Comparison of ENCODE assay signal across 27 cellular contexts in genomic region chr2:73252238-73253027, GRCh38. TPM values are rescaled to one million over a fixed set of nuclear protein-coding genes. Genes with fewer than 3 reads are reported as not detected.
DNase-seq lines count a peak whose midpoint lies in the region; ATAC-seq, FAIRE-seq and TF ChIP-seq lines count a peak whose summit lies in the region.
"Had no signal": no experiment of that assay in that cellular context is flagged by ENCODE, and none has a peak within 500 bp of the region (broad histone marks: within the 10 kb centered on the region; RNA-seq: fewer than 3 reads in every experiment).

No MANE protein-coding gene starts in this region.

- H3K4me1 ChIP-seq in PC-9 (replicated peaks; ENCODE audit: insufficient read depth) (no peaks in the 10 kb centered on the region; the same call in 1 of the 2 replicates), K562 (replicated peaks in 1 of 2; ENCODE audit: control insufficient read depth in 2 of 2, insufficient read depth in 2 of 2, low read length in 2 of 2) (peaks cover 0 to 10% of the 10 kb centered on the region in 2 experiments; a peak in 3 of 5 replicates)
- H3K4me1 ChIP-seq: BE2C had no signal

- H3K79me2 ChIP-seq in PC-9 (ENCODE audit: low read depth) (no peaks in the 10 kb centered on the region; the same call in 1 of the 2 replicates), K562 (ENCODE audit: control insufficient read depth, insufficient read depth, low read length) (0 out of 3 replicates have a peak, but pooled peaks cover 2% of the 10 kb centered on the region)

- H3F3A ChIP-seq in PC-9 (ENCODE audit: insufficient read depth, low read depth), result peaks cover 56% of the 10 kb centered on the region

- DNase-seq in activated T-cell treated with anti-CD3 and anti-CD28 coated beads, Interleukin-2, amount 50 U/mL, for 24 hours, result peak; percentile 29
- DNase-seq in activated T-cell treated with anti-CD3 and anti-CD28 coated beads, Interleukin-2, amount 50 U/mL, for 72 hours, result no peak
- peak in 1 of 2 experiments; percentile 12 for DNase-seq in PC-9
- DNase-seq in K562 (ENCODE audit: extremely low read depth in 1 of 4, low spot score in 3 of 4), result no peak
- DNase-seq in posterior vena cava (ENCODE audit: low spot score), result peak; percentile 56
- no peak for DNase-seq in HEK293T (ENCODE audit: extremely low spot score)
- no peak for DNase-seq in NCI-H187 (lab: John Stamatoyannopoulos, UW)
- DNase-seq in activated gamma-delta T cell (lab: John Stamatoyannopoulos, UW), result no peak
- DNase-seq: 8988T, ACHN, BE2C, Calu3, DMS153, H9, NCI-H1105 treated with DMSO at 0.1 percent for 48 hours, NCI-H146, NCI-H2029 treated with DMSO at 0.1 percent for 48 hours, NCI-H226, NCI-H510A, NCI-H69, SHP77 had no signal

- no TSS peak for BruUV-seq in PC-9 (replicated peaks; lab: Mats Ljungman, UMichigan)
- BruUV-seq in K562 (replicated peaks; lab: Mats Ljungman, UMichigan), result no TSS peak

- WGBS in K562 (ENCODE audit: insufficient coverage, low coverage, missing lambda C conversion rate), result 88% methylated on average over 13 of the region's 17 CpGs

- ATAC-seq in activated T-cell treated with anti-CD3 and anti-CD28 coated beads, Interleukin-2, amount 50 U/mL, for 72 hours (replicated peaks in 1 of 2), result no peak
- ATAC-seq in K562, result no peak
- ATAC-seq: GM23338, Panc1 had no signal

- H3K4me1 Mint-ChIP-seq in activated T-cell treated with anti-CD3 and anti-CD28 coated beads, Interleukin-2, amount 50 U/mL, for 24 hours (ENCODE audit: low read depth), result no peaks in the 10 kb centered on the region
- no peaks in the 10 kb centered on the region for H3K4me1 Mint-ChIP-seq in activated T-cell treated with anti-CD3 and anti-CD28 coated beads, Interleukin-2, amount 50 U/mL, for 72 hours (ENCODE audit: low read depth)

- H3K9me2 ChIP-seq in PC-9 (ENCODE audit: insufficient read depth), result no peaks in the 10 kb centered on the region

- no peak for TF ChIP-seq RAD21 in K562 (CRISPR knock-in tag; conservative IDR thresholded peaks at IDR 0.05 in 1 of 2, IDR thresholded peaks at IDR 0.05 in 1 of 2)

- in situ Hi-C loops in K562 (cut with MboI), result no loop called here

- TF ChIP-seq POLR2A in K562 (conservative IDR thresholded peaks at IDR 0.05), result no peak

- H3K36me3 ChIP-seq in PC-9 (ENCODE audit: low read depth) (peaks cover 52% of the 10 kb centered on the region), K562 (ENCODE audit: control insufficient read depth, insufficient read depth, low read length) (peaks cover 73% of the 10 kb centered on the region)

- H4K20me1 ChIP-seq in PC-9 (ENCODE audit: insufficient read depth), result peaks cover 31% of the 10 kb centered on the region
- H4K20me1 ChIP-seq in K562 (replicated peaks; ENCODE audit: control insufficient read depth, insufficient read depth, low read length), result no peaks in the 10 kb centered on the region

- no peaks in the 10 kb centered on the region for H3K9me1 ChIP-seq in K562 (ENCODE audit: control insufficient read depth, insufficient read depth, low read length)

- H3K27ac ChIP-seq in PC-9 (0 out of 2 replicates have a peak overlapping the region, but pooled peaks have one; percentile 32), K562 (ENCODE audit: extremely low read depth, low read depth, low read length) (no peak overlapping the region)
- H3K27ac ChIP-seq: HL-60, RWPE1 had no signal

- CTCF ChIA-PET in PC-9 (lab: Charles Lee), result interaction anchor here (0.6 kb wide), 1 partner anchor 11 kb away, joined by 3 read pairs; no protein-coding TSS in a partner anchor
- CTCF ChIA-PET in K562 (lab: Yijun Ruan, JAX; ENCODE audit: low intra/inter-chr PET ratio), result no interaction called here
- CTCF ChIA-PET in HEK293T (lab: Yijun Ruan, JAX), result no interaction called here

- no peak overlapping the region for H3K4me2 ChIP-seq in PC-9
- no peak overlapping the region for H3K4me2 ChIP-seq in K562 (ENCODE audit: insufficient read depth, low read length)
- H3K4me2 ChIP-seq: GM23338 had no signal

- H3K9me3 ChIP-seq in PC-9 (ENCODE audit: insufficient read depth, low read depth) (no peaks in the 10 kb centered on the region), K562 (replicated peaks; ENCODE audit: control insufficient read depth, insufficient read depth, low read depth, low read length) (no peaks in the 10 kb centered on the region)
- H3K9me3 ChIP-seq: BE2C had no signal

- 0 out of 4 replicates have a peak overlapping the region, but pooled peaks of 1 of the 2 experiments have one; percentile 50 for H3K9ac ChIP-seq in K562 (ENCODE audit: insufficient read depth in 1 of 2, low read depth in 2 of 2, low read length in 2 of 2)

- H3K27me3 Mint-ChIP-seq in activated T-cell treated with anti-CD3 and anti-CD28 coated beads, Interleukin-2, amount 50 U/mL, for 24 hours, result no peaks in the 10 kb centered on the region
- H3K27me3 Mint-ChIP-seq in activated T-cell treated with anti-CD3 and anti-CD28 coated beads, Interleukin-2, amount 50 U/mL, for 72 hours (ENCODE audit: low read depth), result no peaks in the 10 kb centered on the region

- intact Hi-C loops in PC-9 (cut with micrococcal nuclease; ENCODE audit: unreplicated experiment), result no loop called here
- intact Hi-C loops in K562 (cut with micrococcal nuclease), result loop anchor here (10.0 kb wide), 1 partner anchor 268 kb away; no protein-coding TSS in a partner anchor
- intact Hi-C loops in posterior vena cava (cut with DNase I), result loop anchor here in 1 of 2 donors (2.0 kb wide), 1 partner anchor 26 kb away; no protein-coding TSS in a partner anchor

- H3K27ac Mint-ChIP-seq in activated T-cell treated with anti-CD3 and anti-CD28 coated beads, Interleukin-2, amount 50 U/mL, for 24 hours, result peak overlapping the region; percentile 76
- H3K27ac Mint-ChIP-seq in activated T-cell treated with anti-CD3 and anti-CD28 coated beads, Interleukin-2, amount 50 U/mL, for 72 hours, result no peak overlapping the region
- H3K27ac Mint-ChIP-seq: GM23338, H9 had no signal

- H3K36me3 Mint-ChIP-seq in activated T-cell treated with anti-CD3 and anti-CD28 coated beads, Interleukin-2, amount 50 U/mL, for 24 hours (ENCODE audit: low read depth), result peaks cover 83% of the 10 kb centered on the region
- H3K36me3 Mint-ChIP-seq in activated T-cell treated with anti-CD3 and anti-CD28 coated beads, Interleukin-2, amount 50 U/mL, for 72 hours (ENCODE audit: insufficient read depth in 2 of 2), result peaks cover 8 to 18% of the 10 kb centered on the region in 2 donors

- H3K4me3 ChIP-seq in PC-9 (no peak overlapping the region), K562 (no peak overlapping the region)
- H3K4me3 ChIP-seq: GM23338 had no signal

- H2AFZ ChIP-seq in PC-9 (no peak overlapping the region), K562 (ENCODE audit: low read depth, low read length) (no peak overlapping the region)
- H2AFZ ChIP-seq: GM23338 had no signal

- TF ChIP-seq EP300 in K562 (IDR thresholded peaks at IDR 0.05; ENCODE audit: low read length), result no peak

- POLR2A ChIA-PET in PC-9 (lab: Charles Lee; ENCODE audit: unreplicated experiment) (no interaction called here), K562 (lab: Yijun Ruan, JAX) (interaction anchor here (1.5 to 1.6 kb wide), 2 partner anchors 18 to 287 kb away, joined by 4 to 9 read pairs; partner anchors contain the start of gene CCT7), HEK293T (lab: Yijun Ruan, JAX) (interaction anchor here (5.0 kb wide), 1 partner anchor 18 kb away, joined by 32 read pairs; the partner anchor contains the start of genes CCT7 and PRADC1)

- FAIRE-seq in K562 (lab: Jason Lieb, UNC), result no peak

- TF ChIP-seq CTCF in PC-9 (conservative IDR thresholded peaks at IDR 0.05), result no peak
- TF ChIP-seq CTCF in K562 (IDR thresholded peaks at IDR 0.05 in 2 of 3, conservative IDR thresholded peaks at IDR 0.05 in 1 of 3; ENCODE audit: insufficient read depth in 2 of 3, low read depth in 1 of 3, low read length in 3 of 3), result no peak

- no peak overlapping the region for H3K4me3 Mint-ChIP-seq in activated T-cell treated with anti-CD3 and anti-CD28 coated beads, Interleukin-2, amount 50 U/mL, for 24 hours
- no peak overlapping the region for H3K4me3 Mint-ChIP-seq in activated T-cell treated with anti-CD3 and anti-CD28 coated beads, Interleukin-2, amount 50 U/mL, for 72 hours
- H3K4me3 Mint-ChIP-seq: CD14-positive monocyte, GM23338, H9 had no signal

- H3K27me3 ChIP-seq in PC-9 (ENCODE audit: insufficient read depth, low read depth) (no peaks in the 10 kb centered on the region), K562 (ENCODE audit: control insufficient read depth in 2 of 2, insufficient read depth in 2 of 2, low read length in 2 of 2) (no peaks in the 10 kb centered on the region)
- H3K27me3 ChIP-seq: BE2C had no signal

- H3K9me3 Mint-ChIP-seq in activated T-cell treated with anti-CD3 and anti-CD28 coated beads, Interleukin-2, amount 50 U/mL, for 24 hours, result no peaks in the 10 kb centered on the region
- no peaks in the 10 kb centered on the region for H3K9me3 Mint-ChIP-seq in activated T-cell treated with anti-CD3 and anti-CD28 coated beads, Interleukin-2, amount 50 U/mL, for 72 hours
- H3K9me3 Mint-ChIP-seq: CD14-positive monocyte, GM23338, H9 had no signal

RNA-seq across cellular contexts. Expression of gene CCT7, which starts 18.3 kb away (rescaled TPM):
- total RNA-seq in activated T-cell treated with anti-CD3 and anti-CD28 coated beads, Interleukin-2, amount 50 U/mL, for 72 hours, result 100 to 1,000 TPM; 305 to 384 TPM
- total RNA-seq in PC-9 (2021) (295 and 319 TPM in 2 replicates), K562 (2014; rRNA removed) (638 and 695 TPM in 2 replicates), K562 (2014; rRNA removed; fragmentation: Illumina TruSeq; extraction: Trizol) (579 and 592 TPM in 2 replicates), K562 (2015; rRNA removed; fragmentation: Illumina TruSeq; extraction: Trizol) (599 and 679 TPM in 2 replicates), K562 (2021) (647 and 659 TPM in 2 replicates), posterior vena cava (100 to 1,000 TPM; 190 to 234 TPM)
- total RNA-seq in K562 (2011; cell fraction: chromatin; rRNA removed; ENCODE audit: low replicate concordance), result 147 and 196 TPM in 2 replicates
- 171 and 174 TPM in 2 replicates for total RNA-seq in K562 (2011; cell fraction: nucleolus; rRNA removed)
- total RNA-seq in K562 (2011; cell fraction: nucleoplasm; rRNA removed), result 140 and 154 TPM in 2 replicates
- polyA plus RNA-seq in K562 (2011; rRNA removed) (366 and 847 TPM in 2 replicates), K562 (2014; fragmentation: Illumina TruSeq; extraction: Trizol) (833 and 856 TPM in 2 replicates), K562 (2014; fragmentation: Nextera tagmentation; extraction: Ambion mirVana) (100 to 1,000 TPM; 326 to 587 TPM), K562 (2014; rRNA removed) (625 and 697 TPM in 2 replicates)
- polyA plus RNA-seq in K562 (2011; cell fraction: cytosol; rRNA removed), result 404 and 796 TPM in 2 replicates
- 126 and 224 TPM in 2 replicates for polyA plus RNA-seq in K562 (2011; cell fraction: nucleus; rRNA removed)
- polyA plus RNA-seq in K562 (2012), result 329 and 1,243 TPM in 2 replicates
- polyA minus RNA-seq in K562 (2011; rRNA and poly(A)+ RNA removed), result 536 and 870 TPM in 2 replicates
- polyA minus RNA-seq in K562 (2011; cell fraction: cytosol; rRNA and poly(A)+ RNA removed), result 230 and 274 TPM in 2 replicates
- 90.9 and 94.3 TPM in 2 replicates for polyA minus RNA-seq in K562 (2011; cell fraction: nucleus; rRNA and poly(A)+ RNA removed)

RNA-seq across cellular contexts. Expression of gene PRADC1, which starts 19.4 kb away (rescaled TPM):
- total RNA-seq in activated T-cell treated with anti-CD3 and anti-CD28 coated beads, Interleukin-2, amount 50 U/mL, for 72 hours, result 10 to 100 TPM; 15.0 to 17.3 TPM
- total RNA-seq in PC-9 (2021) (8.9 and 9.4 TPM in 2 replicates), K562 (2014; rRNA removed) (43.1 and 47.4 TPM in 2 replicates), K562 (2014; rRNA removed; fragmentation: Illumina TruSeq; extraction: Trizol) (26.1 and 32.9 TPM in 2 replicates), K562 (2015; rRNA removed; fragmentation: Illumina TruSeq; extraction: Trizol) (33.8 and 33.9 TPM in 2 replicates), K562 (2021) (36.3 and 41.2 TPM in 2 replicates), posterior vena cava (10 to 100 TPM; 16.8 to 23.5 TPM)
- 11.4 and 34.2 TPM in 2 replicates for total RNA-seq in K562 (2011; cell fraction: chromatin; rRNA removed; ENCODE audit: low replicate concordance)
- 47.5 and 50.4 TPM in 2 replicates for total RNA-seq in K562 (2011; cell fraction: nucleolus; rRNA removed)
- total RNA-seq in K562 (2011; cell fraction: nucleoplasm; rRNA removed), result 38.3 and 45.1 TPM in 2 replicates
- polyA plus RNA-seq in K562 (2011; rRNA removed) (23.3 and 34.2 TPM in 2 replicates), K562 (2014; fragmentation: Illumina TruSeq; extraction: Trizol) (36.1 and 38.5 TPM in 2 replicates), K562 (2014; fragmentation: Nextera tagmentation; extraction: Ambion mirVana) (10 to 100 TPM in 1 of 2 experiments, 1 to 10 TPM in 1; 7.3 to 10.7 TPM), K562 (2014; rRNA removed) (40.9 and 43.1 TPM in 2 replicates)
- polyA plus RNA-seq in K562 (2011; cell fraction: cytosol; rRNA removed), result 27.5 and 84.8 TPM in 2 replicates
- 13.6 and 23.0 TPM in 2 replicates for polyA plus RNA-seq in K562 (2011; cell fraction: nucleus; rRNA removed)
- 34.4 and 39.4 TPM in 2 replicates for polyA plus RNA-seq in K562 (2012)
- polyA minus RNA-seq in K562 (2011; rRNA and poly(A)+ RNA removed), result 9.2 and 20.3 TPM in 2 replicates
- 9.3 and 18.8 TPM in 2 replicates for polyA minus RNA-seq in K562 (2011; cell fraction: cytosol; rRNA and poly(A)+ RNA removed)
- polyA minus RNA-seq in K562 (2011; cell fraction: nucleus; rRNA and poly(A)+ RNA removed), result 6.7 and 7.3 TPM in 2 replicates

RNA-seq across cellular contexts. Expression of gene FBXO41, which starts 31.8 kb away (rescaled TPM):
- total RNA-seq in activated T-cell treated with anti-CD3 and anti-CD28 coated beads, Interleukin-2, amount 50 U/mL, for 72 hours, result 10 to 100 TPM; 19.8 to 22.9 TPM
- total RNA-seq in PC-9 (2021) (16.4 and 25.8 TPM in 2 replicates), K562 (2014; rRNA removed) (3.5 and 4.8 TPM in 2 replicates), K562 (2014; rRNA removed; fragmentation: Illumina TruSeq; extraction: Trizol) (1.5 and 1.9 TPM in 2 replicates), K562 (2015; rRNA removed; fragmentation: Illumina TruSeq; extraction: Trizol) (1.4 and 1.9 TPM in 2 replicates), K562 (2021) (7.7 and 8.2 TPM in 2 replicates), posterior vena cava (1 to 10 TPM; 1.4 to 1.8 TPM)
- total RNA-seq in K562 (2011; cell fraction: chromatin; rRNA removed; ENCODE audit: low replicate concordance), result 9.4 and 23.0 TPM in 2 replicates
- 12.6 and 13.2 TPM in 2 replicates for total RNA-seq in K562 (2011; cell fraction: nucleolus; rRNA removed)
- total RNA-seq in K562 (2011; cell fraction: nucleoplasm; rRNA removed), result 9.8 and 10.7 TPM in 2 replicates
- polyA plus RNA-seq in K562 (2011; rRNA removed) (5.5 and 6.1 TPM in 2 replicates), K562 (2014; fragmentation: Illumina TruSeq; extraction: Trizol) (4.1 and 4.4 TPM in 2 replicates), K562 (2014; fragmentation: Nextera tagmentation; extraction: Ambion mirVana) (under 1 TPM; 0.21 to 0.36 TPM), K562 (2014; rRNA removed) (6.8 and 7.1 TPM in 2 replicates)
- polyA plus RNA-seq in K562 (2011; cell fraction: cytosol; rRNA removed), result 5.6 and 7.1 TPM in 2 replicates
- polyA plus RNA-seq in K562 (2011; cell fraction: nucleus; rRNA removed), result 26.4 and 47.6 TPM in 2 replicates
- 3.4 and 4.5 TPM in 2 replicates for polyA plus RNA-seq in K562 (2012)
- 3.4 and 4.9 TPM in 2 replicates for polyA minus RNA-seq in K562 (2011; rRNA and poly(A)+ RNA removed)
- 3.2 and 5.6 TPM in 2 replicates for polyA minus RNA-seq in K562 (2011; cell fraction: cytosol; rRNA and poly(A)+ RNA removed)
- polyA minus RNA-seq in K562 (2011; cell fraction: nucleus; rRNA and poly(A)+ RNA removed), result 8.7 and 9.3 TPM in 2 replicates

RNA-seq across cellular contexts. Expression of gene SMYD5, which starts 38.4 kb away (rescaled TPM):
- total RNA-seq in activated T-cell treated with anti-CD3 and anti-CD28 coated beads, Interleukin-2, amount 50 U/mL, for 72 hours, result 10 to 100 TPM; 32.5 to 35.4 TPM
- total RNA-seq in PC-9 (2021), result 28.3 and 32.0 TPM in 2 replicates
- total RNA-seq in K562 (2011; cell fraction: chromatin; rRNA removed; ENCODE audit: low replicate concordance), result 42.1 and 110 TPM in 2 replicates
- total RNA-seq in K562 (2011; cell fraction: nucleolus; rRNA removed), result 65.9 and 71.5 TPM in 2 replicates
- 61.0 and 61.4 TPM in 2 replicates for total RNA-seq in K562 (2011; cell fraction: nucleoplasm; rRNA removed)
- total RNA-seq in K562 (2014; rRNA removed), result 32.0 and 39.5 TPM in 2 replicates
- 27.8 and 30.7 TPM in 2 replicates for total RNA-seq in K562 (2014; rRNA removed; fragmentation: Illumina TruSeq; extraction: Trizol)
- total RNA-seq in K562 (2015; rRNA removed; fragmentation: Illumina TruSeq; extraction: Trizol), result 34.7 and 37.2 TPM in 2 replicates
- total RNA-seq in K562 (2021), result 43.4 and 44.4 TPM in 2 replicates
- 32.8 and 46.7 TPM in 2 replicates for polyA plus RNA-seq in K562 (2011; rRNA removed)
- polyA plus RNA-seq in K562 (2011; cell fraction: cytosol; rRNA removed), result 31.4 and 48.2 TPM in 2 replicates
- 43.5 and 96.9 TPM in 2 replicates for polyA plus RNA-seq in K562 (2011; cell fraction: nucleus; rRNA removed)
- 30.6 and 31.1 TPM in 2 replicates for polyA plus RNA-seq in K562 (2012)
- 49.9 and 56.8 TPM in 2 replicates for polyA plus RNA-seq in K562 (2014; fragmentation: Illumina TruSeq; extraction: Trizol)
- polyA plus RNA-seq in K562 (2014; fragmentation: Nextera tagmentation; extraction: Ambion mirVana), result 10 to 100 TPM; 11.4 to 20.8 TPM
- polyA plus RNA-seq in K562 (2014; rRNA removed), result 31.7 and 51.6 TPM in 2 replicates
- 19.6 and 36.4 TPM in 2 replicates for polyA minus RNA-seq in K562 (2011; rRNA and poly(A)+ RNA removed)
- 9.3 and 21.5 TPM in 2 replicates for polyA minus RNA-seq in K562 (2011; cell fraction: cytosol; rRNA and poly(A)+ RNA removed)
- 23.3 and 27.6 TPM in 2 replicates for polyA minus RNA-seq in K562 (2011; cell fraction: nucleus; rRNA and poly(A)+ RNA removed)
- 10 to 100 TPM; 17.1 to 20.8 TPM for total RNA-seq in posterior vena cava

RNA-seq across cellular contexts. Expression of gene EGR4, which starts 40.9 kb away (rescaled TPM):
- total RNA-seq in activated T-cell treated with anti-CD3 and anti-CD28 coated beads, Interleukin-2, amount 50 U/mL, for 72 hours, result 1 to 10 TPM; 1.6 to 2.1 TPM
- not detected in 2 replicates for total RNA-seq in PC-9 (2021)
- not detected in 2 replicates for total RNA-seq in K562 (2011; cell fraction: chromatin; rRNA removed; ENCODE audit: low replicate concordance)
- total RNA-seq in K562 (2011; cell fraction: nucleolus; rRNA removed), result not detected in 2 replicates
- total RNA-seq in K562 (2011; cell fraction: nucleoplasm; rRNA removed), result not detected in 2 replicates
- total RNA-seq in K562 (2014; rRNA removed), result not detected in 2 replicates
- not detected in 2 replicates for total RNA-seq in K562 (2014; rRNA removed; fragmentation: Illumina TruSeq; extraction: Trizol)
- total RNA-seq in K562 (2015; rRNA removed; fragmentation: Illumina TruSeq; extraction: Trizol), result not detected in 2 replicates
- total RNA-seq in K562 (2021), result not detected in 2 replicates
- polyA plus RNA-seq in K562 (2011; rRNA removed), result not detected in 2 replicates
- not detected in 2 replicates for polyA plus RNA-seq in K562 (2011; cell fraction: cytosol; rRNA removed)
- polyA plus RNA-seq in K562 (2011; cell fraction: nucleus; rRNA removed), result not detected in 2 replicates
- not detected in 2 replicates for polyA plus RNA-seq in K562 (2012)
- not detected in 2 replicates for polyA plus RNA-seq in K562 (2014; fragmentation: Illumina TruSeq; extraction: Trizol)
- polyA plus RNA-seq in K562 (2014; fragmentation: Nextera tagmentation; extraction: Ambion mirVana), result not detected
- not detected in 2 replicates for polyA plus RNA-seq in K562 (2014; rRNA removed)
- polyA minus RNA-seq in K562 (2011; rRNA and poly(A)+ RNA removed), result not detected in 2 replicates
- not detected in 2 replicates for polyA minus RNA-seq in K562 (2011; cell fraction: cytosol; rRNA and poly(A)+ RNA removed)
- polyA minus RNA-seq in K562 (2011; cell fraction: nucleus; rRNA and poly(A)+ RNA removed), result not detected in 2 replicates
- total RNA-seq in posterior vena cava, result not detected
- total RNA-seq: GM23338, LHCN-M2 had no signal

Comparison
In these comparisons a context has a peak if more than half of its experiments do, and no peak if none do; other contexts are left out.
1. DNase-seq: peak in activated T-cell treated with anti-CD3 and anti-CD28 coated beads, Interleukin-2, amount 50 U/mL, for 24 hours (single experiment) and posterior vena cava (single experiment); none in activated T-cell treated with anti-CD3 and anti-CD28 coated beads, Interleukin-2, amount 50 U/mL, for 72 hours (0 of 2), K562 (0 of 4), HEK293T (single experiment), NCI-H187 (0 of 2) and activated gamma-delta T cell (single experiment).